ENCODE assay signal across 10 cellular contexts in genomic region chr2:151946856-151947523, GRCh38.
A peak's percentile ranks its signal among the peaks of the same experiment; 100 is the strongest.
DNase-seq lines count a peak whose midpoint lies in the region; ATAC-seq and FAIRE-seq lines count a peak whose summit lies in the region.
"Had no signal": no experiment of that assay in that cellular context is flagged by ENCODE, and none has a peak within 500 bp of the region (broad histone marks: within the 10 kb centered on the region; RNA-seq: fewer than 3 reads in every experiment).

No MANE protein-coding gene starts in this region.

- no peaks in the 10 kb centered on the region for H3K27me3 ChIP-seq in small intestine (ENCODE audit: control insufficient read depth in 2 of 2, insufficient read depth in 2 of 2, low read length in 2 of 2)

- no peak for FAIRE-seq in small intestine (lab: Jason Lieb, UNC)
- FAIRE-seq: colon, G401.6 had no signal

- peak; percentile 5 for DNase-seq in activated T-cell treated with anti-CD3 and anti-CD28 coated beads for 1 hour (ENCODE audit: low read depth)
- DNase-seq in activated T-cell treated with anti-CD3 and anti-CD28 coated beads, Interleukin-2, amount 50 U/mL, for 1 hour, result no peak
- peak; percentile 26 to 36 for DNase-seq in NCI-H524 (lab: John Stamatoyannopoulos, UW)
- DNase-seq in amniotic stem cell (lab: John Stamatoyannopoulos, UW), result peak; percentile 12
- DNase-seq in iPS DF 19.7 (ENCODE audit: low read depth, low spot score), result peak; percentile 30
- peak; percentile 15 for DNase-seq in small intestine
- DNase-seq in occipital lobe (lab: John Stamatoyannopoulos, UW), result no peak

- H3K4me1 ChIP-seq in small intestine (ENCODE audit: control insufficient read depth in 2 of 2, insufficient read depth in 1 of 2, low read depth in 1 of 2, low read length in 1 of 2), result no peaks in the 10 kb centered on the region

- ATAC-seq in HG02678 (IDR thresholded peaks at IDR 0.05; ENCODE audit: unreplicated experiment), result peak; percentile 79

- H3K9me3 ChIP-seq in small intestine (ENCODE audit: control insufficient read depth, low read depth), result no peaks in the 10 kb centered on the region

- H3K4me3 ChIP-seq in small intestine (ENCODE audit: low read depth in 1 of 2, low read length in 2 of 2), result no peak overlapping the region

- H3K27ac ChIP-seq in small intestine (ENCODE audit: low read depth in 1 of 2, low read length in 1 of 2), result no peak overlapping the region

- WGBS in small intestine, 3 donors, result 39 to 44% (median 42%) methylated on average over 8 of the region's 8 CpGs

- H3K36me3 ChIP-seq in small intestine (ENCODE audit: control insufficient read depth in 2 of 2, insufficient read depth in 2 of 2, low read length in 2 of 2), result no peaks in the 10 kb centered on the region

Comparison
In these comparisons a context has a peak if more than half of its experiments do, and no peak if none do; other contexts are left out.
1. DNase-seq: peak in activated T-cell treated with anti-CD3 and anti-CD28 coated beads for 1 hour (single experiment), NCI-H524 (2 of 2), amniotic stem cell (single experiment), iPS DF 19.7 (single experiment) and small intestine (single experiment); none in activated T-cell treated with anti-CD3 and anti-CD28 coated beads, Interleukin-2, amount 50 U/mL, for 1 hour (single experiment) and occipital lobe (single experiment).